ENCODE assay signal across 24 cellular contexts in genomic region chr12:132374821-132375445, GRCh38. TPM values are rescaled to one million over a fixed set of nuclear protein-coding genes. Genes with fewer than 3 reads are reported as not detected.
"Had no signal": no experiment of that assay in that cellular context is flagged by ENCODE, and none has a peak within 500 bp of the region (broad histone marks: within the 10 kb centered on the region; RNA-seq: fewer than 3 reads in every experiment).

No MANE protein-coding gene starts in this region.

- H3K4me1 ChIP-seq: esophagus muscularis mucosa, gastroesophageal sphincter, lower lobe of right lung, right lobe of liver, testis, tibial nerve, upper lobe of right lung had no signal

- DNase-seq: effector memory CD4-positive, alpha-beta T cell; foreskin fibroblast; lower lobe of right lung; natural killer cell; nucleus accumbens; stimulated activated CD4-positive, alpha-beta T cell treated with anti-CD3 and anti-CD28 coated beads, Interleukin-2, amount 100 ng/mL, for 24 hours; stimulated activated CD4-positive, alpha-beta T cell treated with anti-CD3 and anti-CD28 coated beads, Interleukin-4, amount 100 ng/mL, for 4 hours; stimulated activated naive B cell treated with anti-CD40 and anti-IgM and Interleukin-4, amounts not matched to agents 10 μg/mL and 1 μg/mL and 100 μg/mL, for 72 hours; stimulated activated naive CD8-positive, alpha-beta T cell treated with anti-CD3 and anti-CD28 coated beads, Interleukin-15, amount 100 ng/mL, for 72 hours; testis; upper lobe of right lung had no signal

- H3K9me3 Mint-ChIP-seq: central memory CD8-positive, alpha-beta T cell; memory B cell; natural killer cell; neural crest cell; stimulated activated naive CD8-positive, alpha-beta T cell treated with anti-CD3 and anti-CD28 coated beads, Interleukin-15, amount 100 ng/mL, for 72 hours had no signal

- H3K27me3 ChIP-seq: ovary, right lobe of liver, testis had no signal

- H3K9me3 ChIP-seq: right lobe of liver, testis, upper lobe of right lung had no signal

- H3K4me1 Mint-ChIP-seq: central memory CD8-positive, alpha-beta T cell; memory B cell; mesothelial cell of epicardium; stimulated activated naive B cell treated with anti-CD40 and anti-IgM and Interleukin-4, amounts not matched to agents 10 μg/mL and 1 μg/mL and 100 μg/mL, for 72 hours; stimulated activated naive CD8-positive, alpha-beta T cell treated with anti-CD3 and anti-CD28 coated beads, Interleukin-15, amount 100 ng/mL, for 72 hours had no signal

- H3K4me2 ChIP-seq: hepatocyte had no signal

- H3K4me3 Mint-ChIP-seq: central memory CD8-positive, alpha-beta T cell; memory B cell; mesothelial cell of epicardium; natural killer cell; neural crest cell; stimulated activated naive B cell treated with anti-CD40 and anti-IgM and Interleukin-4, amounts not matched to agents 10 μg/mL and 1 μg/mL and 100 μg/mL, for 72 hours; stimulated activated naive CD8-positive, alpha-beta T cell treated with anti-CD3 and anti-CD28 coated beads, Interleukin-15, amount 100 ng/mL, for 72 hours had no signal

- ATAC-seq: gastroesophageal sphincter; left lobe of liver; natural killer cell; stimulated activated naive B cell treated with anti-CD40 and anti-IgM and Interleukin-4, amounts not matched to agents 10 μg/mL and 1 μg/mL and 100 μg/mL, for 72 hours; stimulated activated naive CD8-positive, alpha-beta T cell treated with anti-CD3 and anti-CD28 coated beads, Interleukin-15, amount 100 ng/mL, for 72 hours; upper lobe of right lung had no signal

- H3K36me3 Mint-ChIP-seq: mesothelial cell of epicardium; natural killer cell; stimulated activated naive B cell treated with anti-CD40 and anti-IgM and Interleukin-4, amounts not matched to agents 10 μg/mL and 1 μg/mL and 100 μg/mL, for 72 hours had no signal

- H3K27ac ChIP-seq: esophagus muscularis mucosa, gastroesophageal sphincter, lower lobe of right lung, ovary, right lobe of liver, testis, tibial nerve, upper lobe of right lung had no signal

- H3K27ac Mint-ChIP-seq: memory B cell; mesothelial cell of epicardium; natural killer cell; progenitor cell of endocrine pancreas; stimulated activated naive B cell treated with anti-CD40 and anti-IgM and Interleukin-4, amounts not matched to agents 10 μg/mL and 1 μg/mL and 100 μg/mL, for 72 hours; stimulated activated naive CD8-positive, alpha-beta T cell treated with anti-CD3 and anti-CD28 coated beads, Interleukin-15, amount 100 ng/mL, for 72 hours had no signal

- H3K36me3 ChIP-seq: esophagus muscularis mucosa, gastroesophageal sphincter, lower lobe of right lung, ovary, right lobe of liver, tibial nerve, upper lobe of right lung had no signal

- H3K4me3 ChIP-seq: esophagus muscularis mucosa, gastroesophageal sphincter, hepatocyte, lower lobe of right lung, ovary, right lobe of liver, testis, tibial nerve, upper lobe of right lung had no signal

RNA-seq across cellular contexts. Expression of gene GALNT9, which starts 45.5 kb away (rescaled TPM):
- total RNA-seq: left lobe of liver, lower lobe of right lung, natural killer cell, right lobe of liver, subcutaneous adipose tissue had no signal
